Comparison of ENCODE assay signal across 1 cellular context in genomic region chr10:8563478-8563877, GRCh38.
A peak's percentile ranks its signal among the peaks of the same experiment; 100 is the strongest.
TF ChIP-seq lines count a peak whose summit lies in the region.

No MANE protein-coding gene starts in this region.

TF ChIP-seq in IMR-90, 13 proteins besides CTCF, POLR2A, EP300 and RAD21:
- TF ChIP-seq NFE2L2 (IDR thresholded peaks at IDR 0.05; ENCODE audit: low read depth, low read length): 0 out of 2 replicates have a peak, but pooled peaks have one; percentile 10
- TF ChIP-seq CHD1 (IDR thresholded peaks at IDR 0.05; ENCODE audit: low read depth, low read length): no peak
- no peak for TF ChIP-seq CEBPB (IDR thresholded peaks at IDR 0.05; ENCODE audit: low read depth, low read length)
- TF ChIP-seq MXI1 (IDR thresholded peaks at IDR 0.05; ENCODE audit: borderline replicate concordance, low read depth, low read length): no peak
